ENCODE assay signal across 1 cellular context in genomic region chr17:48179071-48179945, GRCh38.
TF ChIP-seq lines count a peak whose summit lies in the region.

No MANE protein-coding gene starts in this region.

TF ChIP-seq in GM23338, 12 proteins besides CTCF, POLR2A, EP300 and RAD21 (continued from another document):
- no peak for TF ChIP-seq ZNF462 (CRISPR knock-in tag; IDR thresholded peaks at IDR 0.05)
- TF ChIP-seq ZNF114 (CRISPR knock-in tag; IDR thresholded peaks at IDR 0.05) = no peak
- TF ChIP-seq STAT1 (IDR thresholded peaks at IDR 0.05; ENCODE audit: unreplicated experiment) = no peak
- TF ChIP-seq REST (IDR thresholded peaks at IDR 0.05; ENCODE audit: unreplicated experiment) = no peak
- no peak for TF ChIP-seq POLR2AphosphoS5 (IDR thresholded peaks at IDR 0.05; ENCODE audit: low read depth)
